9 cellular contexts compared by ENCODE assay signal in genomic region chrX:13194291-13195103, GRCh38.
A peak's percentile ranks its signal among the peaks of the same experiment; 100 is the strongest.
DNase-seq lines count a peak whose midpoint lies in the region; ATAC-seq and TF ChIP-seq lines count a peak whose summit lies in the region.
"Had no signal": no experiment of that assay in that cellular context is flagged by ENCODE, and none has a peak within 500 bp of the region (broad histone marks: within the 10 kb centered on the region; RNA-seq: fewer than 3 reads in every experiment).

No MANE protein-coding gene starts in this region.

- H3K27me3 ChIP-seq in DND-41 (ENCODE audit: insufficient read depth, low read length, poor library complexity) (no peaks in the 10 kb centered on the region), OCI-LY3 (ENCODE audit: low read depth, low read length) (no peaks in the 10 kb centered on the region), esophagus muscularis mucosa (no peaks in the 10 kb centered on the region)
- H3K27me3 ChIP-seq: upper lobe of left lung had no signal

- intact Hi-C loops in esophagus muscularis mucosa (cut with DNase I) = no loop called here

- H3K9ac ChIP-seq in DND-41 (ENCODE audit: low read depth, low read length) (no peak overlapping the region), OCI-LY3 (ENCODE audit: low read length) (no peak overlapping the region)

- H4K20me1 ChIP-seq in DND-41 (ENCODE audit: insufficient read depth, low read length) = no peaks in the 10 kb centered on the region
- H4K20me1 ChIP-seq in OCI-LY3 (ENCODE audit: insufficient read depth, low read length) = no peaks in the 10 kb centered on the region

- TF ChIP-seq EP300 in esophagus muscularis mucosa (IDR thresholded peaks at IDR 0.05) = no peak

- TF ChIP-seq POLR2A in esophagus muscularis mucosa (IDR thresholded peaks at IDR 0.05; ENCODE audit: low read depth) = no peak

- H3K36me3 ChIP-seq in DND-41 (ENCODE audit: insufficient read depth, low read length) (no peaks in the 10 kb centered on the region), OCI-LY3 (replicated peaks; ENCODE audit: low read depth, low read length) (no peaks in the 10 kb centered on the region), esophagus muscularis mucosa (no peaks in the 10 kb centered on the region)
- H3K36me3 ChIP-seq: upper lobe of left lung had no signal

- no peak overlapping the region for H3K27ac Mint-ChIP-seq in osteocyte (ENCODE audit: unreplicated experiment)

- H3K4me1 ChIP-seq in DND-41 (ENCODE audit: insufficient read depth, low read length) (peaks cover 27% of the 10 kb centered on the region), OCI-LY3 (ENCODE audit: low read length) (peaks cover 11% of the 10 kb centered on the region), esophagus muscularis mucosa (peaks cover 0 to 4% (median 0%) of the 10 kb centered on the region in 4 donors)

- H3K4me2 ChIP-seq in DND-41 (ENCODE audit: insufficient read depth, low read length) (no peak overlapping the region), OCI-LY3 (ENCODE audit: low read length) (peak overlapping the region; percentile 37)

- H3K27me3 Mint-ChIP-seq in osteocyte (ENCODE audit: unreplicated experiment) = no peaks in the 10 kb centered on the region

- H3K4me3 ChIP-seq in DND-41 (ENCODE audit: low read depth in 1 of 2, low read length in 2 of 2) = no peak overlapping the region
- H3K4me3 ChIP-seq in OCI-LY3 (ENCODE audit: low read length) = no peak overlapping the region
- no peak overlapping the region for H3K4me3 ChIP-seq in esophagus muscularis mucosa
- H3K4me3 ChIP-seq: upper lobe of left lung had no signal

- ATAC-seq in DND-41 (ENCODE audit: insufficient read depth, low read depth) (peak; percentile 39; the same call in 2 of the 3 replicates), GM18909 (IDR thresholded peaks at IDR 0.05; ENCODE audit: poor library complexity, unreplicated experiment) (no peak)

- WGBS in esophagus muscularis mucosa = 35% methylated on average over 4 of the region's 4 CpGs

- H3K4me1 Mint-ChIP-seq in osteocyte (ENCODE audit: unreplicated experiment) = peaks cover 21% of the 10 kb centered on the region

- no peak overlapping the region for H3K4me3 Mint-ChIP-seq in osteocyte (ENCODE audit: unreplicated experiment)

- no peaks in the 10 kb centered on the region for H3K9me3 Mint-ChIP-seq in osteocyte (ENCODE audit: unreplicated experiment)

- TF ChIP-seq CTCF in DND-41 (IDR thresholded peaks at IDR 0.05; ENCODE audit: borderline replicate concordance, extremely low read depth, low read length, poor library complexity, severe bottlenecking) (no peak), OCI-LY3 (IDR thresholded peaks at IDR 0.05; ENCODE audit: low read depth, low read length) (no peak), esophagus muscularis mucosa (IDR thresholded peaks at IDR 0.05) (no peak), osteocyte (IDR thresholded peaks at IDR 0.05) (no peak)

- H2AFZ ChIP-seq in DND-41 (ENCODE audit: low read depth, low read length) (no peak overlapping the region), OCI-LY3 (ENCODE audit: low read depth, low read length) (no peak overlapping the region)

- H3K79me2 ChIP-seq in DND-41 (ENCODE audit: insufficient read depth, low read length) = no peaks in the 10 kb centered on the region
- H3K79me2 ChIP-seq in OCI-LY3 (ENCODE audit: low read length) = no peaks in the 10 kb centered on the region

- H3K27ac ChIP-seq in DND-41 (ENCODE audit: low read length) (peak overlapping the region; percentile 47; the same call in 1 of the 2 replicates), OCI-LY3 (ENCODE audit: low read length) (no peak overlapping the region), esophagus muscularis mucosa (replicated peaks in 1 of 4) (no peak overlapping the region)

- no peak for DNase-seq in DND-41
- DNase-seq in NCI-H1436 treated with DMSO at 0.1 percent for 48 hours (lab: John Stamatoyannopoulos, UW) = peak; percentile 72
- DNase-seq in lung microvascular endothelial cell (ENCODE audit: low read depth in 2 of 2) = peak; percentile 31 to 70
- DNase-seq in esophagus muscularis mucosa (ENCODE audit: extremely low spot score) = no peak
- DNase-seq in osteocyte (ENCODE audit: extremely low spot score, unreplicated experiment) = no peak
- no peak for DNase-seq in NOMO-1 treated with dmso at 0.1 percent for 144 hours (lab: John Stamatoyannopoulos, UW; ENCODE audit: unreplicated experiment)
- DNase-seq: upper lobe of left lung had no signal

- H3K9me3 ChIP-seq in DND-41 (ENCODE audit: insufficient read depth, low read length, severe bottlenecking) (no peaks in the 10 kb centered on the region), OCI-LY3 (ENCODE audit: insufficient read depth, low read length) (no peaks in the 10 kb centered on the region), esophagus muscularis mucosa (no peaks in the 10 kb centered on the region)
- H3K9me3 ChIP-seq: upper lobe of left lung had no signal

- no peaks in the 10 kb centered on the region for H3K36me3 Mint-ChIP-seq in osteocyte (ENCODE audit: unreplicated experiment)

Comparison
In these comparisons a context has a peak if more than half of its experiments do, and no peak if none do; other contexts are left out.
1. DNase-seq: peak in NCI-H1436 treated with DMSO at 0.1 percent for 48 hours (single experiment) and lung microvascular endothelial cell (2 of 2); none in DND-41 (single experiment), esophagus muscularis mucosa (single experiment), osteocyte (single experiment) and NOMO-1 treated with dmso at 0.1 percent for 144 hours (single experiment).